ENCODE assay signal across 17 cellular contexts in the genomic region with DNA sequence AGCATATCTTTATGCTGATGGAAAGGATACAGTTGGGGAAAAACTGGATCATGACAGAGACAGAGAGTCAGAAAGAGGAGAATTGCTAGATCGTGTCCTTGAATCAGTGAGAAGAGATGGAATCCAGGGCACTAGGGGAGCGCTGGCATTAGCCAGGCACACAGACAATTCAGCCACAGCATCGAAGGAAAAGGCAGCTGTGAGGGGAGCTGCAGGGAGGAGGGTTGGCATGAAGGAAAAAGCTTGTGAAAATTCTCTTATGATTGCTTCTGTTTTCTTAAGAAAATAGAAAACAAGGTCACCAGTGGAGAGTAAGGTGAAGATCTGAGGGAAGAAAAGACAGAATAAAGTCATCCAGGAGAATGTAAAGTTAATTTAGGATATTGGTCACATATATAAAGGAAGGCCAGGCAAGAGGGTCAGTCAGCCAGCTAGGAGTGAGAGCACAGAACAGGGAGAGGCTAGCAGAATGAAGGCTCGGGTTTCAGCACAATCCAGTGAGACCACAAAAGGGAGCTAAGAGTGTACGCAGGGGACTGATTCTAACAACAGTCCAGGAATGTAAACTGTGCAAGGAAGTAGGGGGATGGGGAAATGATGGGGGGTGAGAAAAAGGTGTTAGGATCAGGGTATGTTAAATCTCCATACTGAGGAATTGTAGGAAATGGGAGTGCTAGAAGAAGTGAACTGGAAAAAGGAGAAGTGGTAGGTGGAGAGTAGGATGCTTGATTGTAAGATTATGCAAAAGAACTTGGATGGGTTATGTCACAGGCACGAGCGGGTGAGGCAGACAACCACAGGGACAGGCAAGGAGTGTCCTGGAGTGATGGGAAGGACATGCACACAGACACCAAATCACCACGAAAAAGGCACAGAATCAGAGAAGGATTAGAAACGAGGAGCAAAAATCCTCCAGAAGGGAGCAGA.
DNase-seq lines count a peak whose midpoint lies in the region; TF ChIP-seq lines count a peak whose summit lies in the region.
"Had no signal": no experiment of that assay in that cellular context is flagged by ENCODE, and none has a peak within 500 bp of the region (broad histone marks: within the 10 kb centered on the region; RNA-seq: fewer than 3 reads in every experiment).

No MANE protein-coding gene starts in this region.

- DNase-seq in DMS79 treated with DMSO at 0.1 percent for 48 hours (lab: John Stamatoyannopoulos, UW) (peak; percentile 29), DMS79 (lab: John Stamatoyannopoulos, UW) (no peak), SJCRH30 (peak; percentile 47 to 74), fibroblast of peridontal ligament (ENCODE audit: extremely low read depth) (peak; percentile 63), skeletal muscle cell (ENCODE audit: low read depth) (peak; percentile 39), chondrocyte (ENCODE audit: low spot score) (no peak)
- no peak for DNase-seq in CD4-positive, alpha-beta memory T cell
- no peak for DNase-seq in stimulated activated CD4-positive, alpha-beta T cell treated with anti-CD3 and anti-CD28 coated beads, Interleukin-2, amount 100 ng/mL, for 48 hours
- DNase-seq: activated B cell treated with CpG ODN at 0.5 μM for 24 hours; activated naive CD4-positive, alpha-beta T cell; foreskin melanocyte; NCI-H1694; NCI-H774; posterior cingulate gyrus; stimulated activated CD4-positive, alpha-beta T cell treated with anti-CD3 and anti-CD28 coated beads, Interleukin-15, amount 100 ng/mL, for 24 hours had no signal

- no peaks in the 10 kb centered on the region for H3K36me3 ChIP-seq in SJCRH30
- H3K36me3 ChIP-seq in CD4-positive, alpha-beta memory T cell (ENCODE audit: insufficient read depth, low read length), result no peaks in the 10 kb centered on the region

- H3K27me3 Mint-ChIP-seq in chondrocyte (ENCODE audit: low read depth), result no peaks in the 10 kb centered on the region
- no peaks in the 10 kb centered on the region for H3K27me3 Mint-ChIP-seq in CD4-positive, alpha-beta memory T cell
- H3K27me3 Mint-ChIP-seq: activated B cell treated with CpG ODN at 0.5 μM for 24 hours had no signal

- no peak for TF ChIP-seq CTCF in chondrocyte (IDR thresholded peaks at IDR 0.05)

- intact Hi-C loops in CD4-positive, alpha-beta memory T cell (cut with micrococcal nuclease), result no loop called here

- H3K27me3 ChIP-seq in SJCRH30, result no peaks in the 10 kb centered on the region
- H3K27me3 ChIP-seq in CD4-positive, alpha-beta memory T cell (ENCODE audit: insufficient read depth, low read length), result no peaks in the 10 kb centered on the region

- no peaks in the 10 kb centered on the region for H3K9me3 Mint-ChIP-seq in chondrocyte (ENCODE audit: low read depth)
- no peaks in the 10 kb centered on the region for H3K9me3 Mint-ChIP-seq in CD4-positive, alpha-beta memory T cell
- H3K9me3 Mint-ChIP-seq: activated B cell treated with CpG ODN at 0.5 μM for 24 hours had no signal

- POLR2A ChIA-PET in CD4-positive, alpha-beta memory T cell (lab: Charles Lee; ENCODE audit: partially characterized antibody), result no interaction called here

- H3K4me1 Mint-ChIP-seq in chondrocyte (ENCODE audit: low read depth), result no peaks in the 10 kb centered on the region
- H3K4me1 Mint-ChIP-seq in CD4-positive, alpha-beta memory T cell, result peaks cover 0 to 8% (median 3%) of the 10 kb centered on the region in 4 donors
- H3K4me1 Mint-ChIP-seq: activated B cell treated with CpG ODN at 0.5 μM for 24 hours had no signal

- H3K36me3 Mint-ChIP-seq in chondrocyte (ENCODE audit: low read depth), result no peaks in the 10 kb centered on the region
- H3K36me3 Mint-ChIP-seq in CD4-positive, alpha-beta memory T cell, result peaks cover 24 to 26% of the 10 kb centered on the region in 2 donors

- peaks cover 18% of the 10 kb centered on the region for H3K4me1 ChIP-seq in SJCRH30
- H3K4me1 ChIP-seq in CD4-positive, alpha-beta memory T cell (ENCODE audit: insufficient read depth, low read length), result no peaks in the 10 kb centered on the region

- H3K9me3 ChIP-seq in SJCRH30 (replicated peaks), result no peaks in the 10 kb centered on the region
- H3K9me3 ChIP-seq in CD4-positive, alpha-beta memory T cell (ENCODE audit: control insufficient read depth in 1 of 2, low read length in 2 of 2), result no peaks in the 10 kb centered on the region

- CTCF ChIA-PET in CD4-positive, alpha-beta memory T cell (lab: Charles Lee; ENCODE audit: partially characterized antibody), result interaction anchor here (1.3 kb wide), 1 partner anchor 1154 kb away, joined by 3 read pairs; no protein-coding TSS in a partner anchor

- no peak overlapping the region for H3K4me3 Mint-ChIP-seq in chondrocyte (ENCODE audit: unreplicated experiment)
- no peak overlapping the region for H3K4me3 Mint-ChIP-seq in CD4-positive, alpha-beta memory T cell
- H3K4me3 Mint-ChIP-seq: activated B cell treated with CpG ODN at 0.5 μM for 24 hours had no signal

- no peak overlapping the region for H3K27ac Mint-ChIP-seq in chondrocyte (ENCODE audit: unreplicated experiment)
- no peak overlapping the region for H3K27ac Mint-ChIP-seq in CD4-positive, alpha-beta memory T cell
- H3K27ac Mint-ChIP-seq: activated B cell treated with CpG ODN at 0.5 μM for 24 hours had no signal

- H3K27ac ChIP-seq in SJCRH30, result peak overlapping the region; percentile 7
- no peak overlapping the region for H3K27ac ChIP-seq in CD4-positive, alpha-beta memory T cell (ENCODE audit: low read depth, low read length)
- H3K27ac ChIP-seq: 22Rv1, C4-2B had no signal

- H3K4me3 ChIP-seq in SJCRH30 (no peak overlapping the region), skeletal muscle cell (ENCODE audit: low read depth, low read length) (no peak overlapping the region)
- no peak overlapping the region for H3K4me3 ChIP-seq in CD4-positive, alpha-beta memory T cell (ENCODE audit: low read length in 2 of 2)

Comparison
In these comparisons a context has a peak if more than half of its experiments do, and no peak if none do; other contexts are left out.
1. DNase-seq: peak in DMS79 treated with DMSO at 0.1 percent for 48 hours (single experiment), SJCRH30 (2 of 2), fibroblast of peridontal ligament (single experiment) and skeletal muscle cell (single experiment); none in DMS79 (single experiment), chondrocyte (single experiment), CD4-positive, alpha-beta memory T cell (0 of 5) and stimulated activated CD4-positive, alpha-beta T cell treated with anti-CD3 and anti-CD28 coated beads, Interleukin-2, amount 100 ng/mL, for 48 hours (0 of 2).